ENCODE assay signal across 8 cellular contexts in genomic region chr4:82567444-82567843, GRCh38.
"Had no signal": no experiment of that assay in that cellular context is flagged by ENCODE, and none has a peak within 500 bp of the region (broad histone marks: within the 10 kb centered on the region; RNA-seq: fewer than 3 reads in every experiment).

No MANE protein-coding gene starts in this region.

- H3K4me3 ChIP-seq: GM12878 had no signal

- FAIRE-seq: G401.6, GM12878, GM12891, GM12892, GM18507, GM19239 had no signal

- ATAC-seq: GM12878 had no signal

- DNase-seq: GDM1, GF-D8 had no signal
